ENCODE assay signal across 17 cellular contexts in genomic region chr2:26193578-26194231, GRCh38. TPM values are rescaled to one million over a fixed set of nuclear protein-coding genes. Genes with fewer than 3 reads are reported as not detected.
DNase-seq lines count a peak whose midpoint lies in the region.
"Had no signal": no experiment of that assay in that cellular context is flagged by ENCODE, and none has a peak within 500 bp of the region (broad histone marks: within the 10 kb centered on the region; RNA-seq: fewer than 3 reads in every experiment).

No MANE protein-coding gene starts in this region.

- H3K9me3 Mint-ChIP-seq in activated naive CD4-positive, alpha-beta T cell treated with anti-CD3 and anti-CD28 coated beads for 36 hours, result no peaks in the 10 kb centered on the region
- no peaks in the 10 kb centered on the region for H3K9me3 Mint-ChIP-seq in stimulated activated naive CD8-positive, alpha-beta T cell treated with anti-CD3 and anti-CD28 coated beads, Interleukin-15, Interleukin-2, amounts not matched to agents 100 ng/mL and 50 ng/mL, for 24 hours
- H3K9me3 Mint-ChIP-seq: activated naive CD4-positive, alpha-beta T cell treated with anti-CD3 and anti-CD28 coated beads, Interleukin-2, amount 10 ng/mL, durations not matched to agents 7 days and 5 days; T-helper 1 cell treated with Interleukin-12 subunit alpha and Interleukin-12 subunit beta and Interleukin-4 antibody, amounts not matched to agents 30 μg/mL and 1 μg/mL, for 36 hours had no signal

- CTCF ChIA-PET in activated naive CD4-positive, alpha-beta T cell treated with anti-CD3 and anti-CD28 coated beads for 36 hours (lab: Charles Lee), result no interaction called here

- DNase-seq in activated naive CD4-positive, alpha-beta T cell treated with anti-CD3 and anti-CD28 coated beads for 36 hours, result no peak
- no peak for DNase-seq in activated naive CD4-positive, alpha-beta T cell treated with Interleukin-2 at 50 U/mL for 16 hours
- DNase-seq in HCEC 1CT (peak; percentile 9), fibroblast of peridontal ligament (ENCODE audit: extremely low read depth) (peak; percentile 40), caudate nucleus (lab: John Stamatoyannopoulos, UW) (no peak), HK-2 (ENCODE audit: unreplicated experiment) (no peak)
- DNase-seq: activated CD4-positive, alpha-beta T cell treated with anti-CD3 and anti-CD28 coated beads, Interleukin-2, amount 50 U/mL, for 1 hour; activated naive CD4-positive, alpha-beta T cell treated with anti-CD3 and anti-CD28 coated beads, Interleukin-2, amount 10 ng/mL, durations not matched to agents 7 days and 5 days; NCI-H1092 treated with DMSO at 0.1 percent for 48 hours; NCI-H1930; NCI-H69; stimulated activated CD8-positive, alpha-beta memory T cell treated with anti-CD3 and anti-CD28 coated beads, Interleukin-4, amount 100 ng/mL, for 48 hours had no signal

- H3K36me3 Mint-ChIP-seq in activated naive CD4-positive, alpha-beta T cell treated with anti-CD3 and anti-CD28 coated beads for 36 hours (ENCODE audit: low read depth), result peaks cover 19% of the 10 kb centered on the region
- peaks cover 44% of the 10 kb centered on the region for H3K36me3 Mint-ChIP-seq in stimulated activated naive CD8-positive, alpha-beta T cell treated with anti-CD3 and anti-CD28 coated beads, Interleukin-15, Interleukin-2, amounts not matched to agents 100 ng/mL and 50 ng/mL, for 24 hours (ENCODE audit: low read depth)

- H3K27me3 Mint-ChIP-seq in activated naive CD4-positive, alpha-beta T cell treated with anti-CD3 and anti-CD28 coated beads for 36 hours (ENCODE audit: low read depth), result no peaks in the 10 kb centered on the region
- H3K27me3 Mint-ChIP-seq in stimulated activated naive CD8-positive, alpha-beta T cell treated with anti-CD3 and anti-CD28 coated beads, Interleukin-15, Interleukin-2, amounts not matched to agents 100 ng/mL and 50 ng/mL, for 24 hours, result no peaks in the 10 kb centered on the region
- H3K27me3 Mint-ChIP-seq: activated naive CD4-positive, alpha-beta T cell treated with anti-CD3 and anti-CD28 coated beads, Interleukin-2, amount 10 ng/mL, durations not matched to agents 7 days and 5 days had no signal

- H3K27ac Mint-ChIP-seq in activated naive CD4-positive, alpha-beta T cell treated with anti-CD3 and anti-CD28 coated beads for 36 hours, result peak overlapping the region; percentile 70
- H3K27ac Mint-ChIP-seq in stimulated activated naive CD8-positive, alpha-beta T cell treated with anti-CD3 and anti-CD28 coated beads, Interleukin-15, Interleukin-2, amounts not matched to agents 100 ng/mL and 50 ng/mL, for 24 hours, result peak overlapping the region; percentile 73
- H3K27ac Mint-ChIP-seq: activated naive CD4-positive, alpha-beta T cell treated with anti-CD3 and anti-CD28 coated beads, Interleukin-2, amount 10 ng/mL, durations not matched to agents 7 days and 5 days; T-helper 1 cell treated with Interleukin-12 subunit alpha and Interleukin-12 subunit beta and Interleukin-4 antibody, amounts not matched to agents 30 μg/mL and 1 μg/mL, for 36 hours had no signal

- H3K4me1 Mint-ChIP-seq in activated naive CD4-positive, alpha-beta T cell treated with anti-CD3 and anti-CD28 coated beads for 36 hours (ENCODE audit: low read depth), result peaks cover 4% of the 10 kb centered on the region
- H3K4me1 Mint-ChIP-seq in stimulated activated naive CD8-positive, alpha-beta T cell treated with anti-CD3 and anti-CD28 coated beads, Interleukin-15, Interleukin-2, amounts not matched to agents 100 ng/mL and 50 ng/mL, for 24 hours (ENCODE audit: low read depth), result peaks cover 6% of the 10 kb centered on the region
- H3K4me1 Mint-ChIP-seq: activated naive CD4-positive, alpha-beta T cell treated with anti-CD3 and anti-CD28 coated beads, Interleukin-2, amount 10 ng/mL, durations not matched to agents 7 days and 5 days had no signal

- no peak overlapping the region for H3K27ac ChIP-seq in caudate nucleus (ENCODE audit: low read depth, low read length)
- H3K27ac ChIP-seq: prostate gland, RWPE1 had no signal

- no peak overlapping the region for H3K4me3 Mint-ChIP-seq in activated naive CD4-positive, alpha-beta T cell treated with anti-CD3 and anti-CD28 coated beads for 36 hours
- H3K4me3 Mint-ChIP-seq in stimulated activated naive CD8-positive, alpha-beta T cell treated with anti-CD3 and anti-CD28 coated beads, Interleukin-15, Interleukin-2, amounts not matched to agents 100 ng/mL and 50 ng/mL, for 24 hours, result no peak overlapping the region
- H3K4me3 Mint-ChIP-seq: activated naive CD4-positive, alpha-beta T cell treated with anti-CD3 and anti-CD28 coated beads, Interleukin-2, amount 10 ng/mL, durations not matched to agents 7 days and 5 days; CD14-positive monocyte; T-helper 1 cell treated with Interleukin-12 subunit alpha and Interleukin-12 subunit beta and Interleukin-4 antibody, amounts not matched to agents 30 μg/mL and 1 μg/mL, for 36 hours had no signal

- intact Hi-C loops in activated naive CD4-positive, alpha-beta T cell treated with anti-CD3 and anti-CD28 coated beads for 36 hours (cut with micrococcal nuclease), result no loop called here

RNA-seq across cellular contexts. Expression of gene GAREM2, which starts 20.8 kb away (rescaled TPM):
- 1 to 10 TPM; 1.1 to 1.3 TPM for total RNA-seq in activated naive CD4-positive, alpha-beta T cell treated with anti-CD3 and anti-CD28 coated beads for 36 hours

RNA-seq across cellular contexts. Expression of gene HADHA, which starts 50.7 kb away (rescaled TPM):
- total RNA-seq in activated naive CD4-positive, alpha-beta T cell treated with anti-CD3 and anti-CD28 coated beads for 36 hours, result 100 to 1,000 TPM; 117 to 123 TPM

RNA-seq across cellular contexts. Expression of gene HADHB, which starts 51.0 kb away (rescaled TPM):
- 10 to 100 TPM; 65.1 to 67.6 TPM for total RNA-seq in activated naive CD4-positive, alpha-beta T cell treated with anti-CD3 and anti-CD28 coated beads for 36 hours

Comparison
In these comparisons a context has a peak if more than half of its experiments do, and no peak if none do; other contexts are left out.
1. DNase-seq: peak in HCEC 1CT (single experiment) and fibroblast of peridontal ligament (single experiment); none in activated naive CD4-positive, alpha-beta T cell treated with anti-CD3 and anti-CD28 coated beads for 36 hours (single experiment), activated naive CD4-positive, alpha-beta T cell treated with Interleukin-2 at 50 U/mL for 16 hours (single experiment), caudate nucleus (0 of 61) and HK-2 (single experiment).